In genomic region chr10:44591911-44592310, GRCh38 we compare ENCODE assay signal across 32 cellular contexts.
"Had no signal": no experiment of that assay in that cellular context is flagged by ENCODE, and none has a peak within 500 bp of the region (broad histone marks: within the 10 kb centered on the region; RNA-seq: fewer than 3 reads in every experiment).

No MANE protein-coding gene starts in this region.

- ATAC-seq: activated CD8-positive, alpha-beta T cell treated with anti-CD3 and anti-CD28 coated beads for 36 hours; activated naive CD4-positive, alpha-beta T cell treated with anti-CD3 and anti-CD28 coated beads, Interleukin-2, amount 50 U/mL, for 72 hours; activated T-cell treated with anti-CD3 and anti-CD28 coated beads, Interleukin-2, amount 50 U/mL, for 4 hours; activated T-cell treated with anti-CD3 and anti-CD28 coated beads, Interleukin-2, amount 50 U/mL, for 72 hours; activated T-helper 17 cell treated with anti-CD3 and anti-CD28 coated beads, Interleukin-2, amount 50 U/mL, for 72 hours; body of pancreas had no signal

- H3K4me3 ChIP-seq: adrenal gland, body of pancreas, breast epithelium had no signal

- H3K27ac ChIP-seq: adrenal gland, body of pancreas, brain microvascular endothelial cell, breast epithelium, VCaP had no signal

- H3K9me3 ChIP-seq: adrenal gland, body of pancreas, breast epithelium had no signal

- H3K27me3 ChIP-seq: adrenal gland, body of pancreas, brain microvascular endothelial cell, breast epithelium had no signal

- H3K36me3 ChIP-seq: adrenal gland, brain microvascular endothelial cell, breast epithelium had no signal

- DNase-seq: activated B cell treated with CpG ODN at 0.5 μM for 24 hours; activated CD4-positive, alpha-beta memory T cell treated with anti-CD3 and anti-CD28 coated beads for 36 hours; activated CD4-positive, alpha-beta T cell treated with anti-CD3 and anti-CD28 coated beads for 4 hours; activated CD4-positive, alpha-beta T cell treated with anti-CD3 and anti-CD28 coated beads, Interleukin-2, amount 10 ng/mL, durations not matched to agents 24 days and 14 days; activated CD4-positive, alpha-beta T cell treated with anti-CD3 and anti-CD28 coated beads, Interleukin-2, amount 50 U/mL, for 1 hour; activated CD4-positive, alpha-beta T cell treated with anti-CD3 and anti-CD28 coated beads, Interleukin-2, amount 50 U/mL, for 4 hours; activated CD4-positive, CD25-positive, alpha-beta regulatory T cell treated with anti-CD3 and anti-CD28 coated beads, Interleukin-2, amount 50 U/mL, for 72 hours; activated CD8-positive, alpha-beta memory T cell treated with anti-CD3 and anti-CD28 coated beads, Interleukin-2, amount 50 U/mL, for 4 hours; activated CD8-positive, alpha-beta T cell treated with anti-CD3 and anti-CD28 coated beads for 36 hours; activated effector memory CD4-positive, alpha-beta T cell treated with anti-CD3 and anti-CD28 coated beads, Interleukin-2, amount 50 U/mL, for 16 hours; activated gamma-delta T cell treated with Interleukin-2 at 50 U/mL for 16 hours; activated naive CD4-positive, alpha-beta T cell; activated naive CD4-positive, alpha-beta T cell treated with anti-CD3 and anti-CD28 coated beads for 36 hours; activated naive CD4-positive, alpha-beta T cell treated with anti-CD3 and anti-CD28 coated beads, Interleukin-2, amount 50 U/mL, for 16 hours; activated naive CD8-positive, alpha-beta T cell treated with anti-CD3 and anti-CD28 coated beads for 36 hours; activated T-cell treated with anti-CD3 and anti-CD28 coated beads for 4 hours; activated T-cell treated with anti-CD3 and anti-CD28 coated beads, Interleukin-2, amount 50 U/mL, for 1 hour; activated T-cell treated with anti-CD3 and anti-CD28 coated beads, Interleukin-2, amount 50 U/mL, for 4 hours; activated T-cell treated with anti-CD3 and anti-CD28 coated beads, Interleukin-2, amount 50 U/mL, for 72 hours; adrenal gland; amniotic stem cell; aorta; body of pancreas; brain microvascular endothelial cell; cerebellar nuclear complex; T-helper 1 cell; T-helper 2 cell; T-helper 9 cell had no signal

- H3K4me1 ChIP-seq: adrenal gland, breast epithelium had no signal
